ENCODE assay signal across 24 cellular contexts in genomic region chr2:59096952-59097351, GRCh38.
"Had no signal": no experiment of that assay in that cellular context is flagged by ENCODE, and none has a peak within 500 bp of the region (broad histone marks: within the 10 kb centered on the region; RNA-seq: fewer than 3 reads in every experiment).

No MANE protein-coding gene starts in this region.

- H3K4me1 ChIP-seq: colonic mucosa, foreskin keratinocyte, gastroesophageal sphincter, heart left ventricle, left lung had no signal

- H3K9me3 ChIP-seq: colonic mucosa had no signal

- FAIRE-seq: endometrium, frontal cortex, islet of Langerhans, keratinocyte had no signal

- H3K4me3 ChIP-seq: colonic mucosa, gastroesophageal sphincter, heart left ventricle, left lung, lung had no signal

- H3K27ac ChIP-seq: colonic mucosa, epithelial cell of prostate, foreskin keratinocyte, gastroesophageal sphincter, heart left ventricle, left lung had no signal

- ATAC-seq: effector memory CD8-positive, alpha-beta T cell; esophagus mucosa; foreskin keratinocyte; gastroesophageal sphincter; heart left ventricle; left cardiac atrium; left lung; left ventricle myocardium superior; naive thymus-derived CD4-positive, alpha-beta T cell had no signal

- H3K36me3 ChIP-seq: colonic mucosa, gastroesophageal sphincter, heart left ventricle, left lung had no signal

- DNase-seq: colonic mucosa; cortex of kidney; effector CD8-positive, alpha-beta T cell; effector memory CD8-positive, alpha-beta T cell; endodermal cell; erythroblast; foreskin keratinocyte; heart left ventricle; hippocampal formation; left cardiac atrium; left lung; left ventricle myocardium superior; mammary epithelial cell; mesendoderm; midbrain; naive thymus-derived CD4-positive, alpha-beta T cell had no signal

- H3K27me3 ChIP-seq: colonic mucosa, foreskin keratinocyte, gastroesophageal sphincter, heart left ventricle, left lung had no signal
